Comparison of ENCODE assay signal across 38 cellular contexts in genomic region chr18:61082976-61083630, GRCh38.
"Had no signal": no experiment of that assay in that cellular context is flagged by ENCODE, and none has a peak within 500 bp of the region (broad histone marks: within the 10 kb centered on the region; RNA-seq: fewer than 3 reads in every experiment).

No MANE protein-coding gene starts in this region.

- H3K4me1 ChIP-seq: adrenal gland, ascending aorta, body of pancreas, breast epithelium had no signal

- H3K4me1 Mint-ChIP-seq: activated naive CD4-positive, alpha-beta T cell treated with anti-CD3 and anti-CD28 coated beads, Interleukin-2, amount 10 ng/mL, durations not matched to agents 7 days and 5 days; activated naive CD4-positive, alpha-beta T cell treated with anti-CD3 and anti-CD28 coated beads, Interleukin-2, amount 50 U/mL, for 24 hours; activated naive CD8-positive, alpha-beta T cell treated with anti-CD3 and anti-CD28 coated beads for 36 hours; activated naive CD8-positive, alpha-beta T cell treated with anti-CD3 and anti-CD28 coated beads, Interleukin-2, amount 10 ng/mL, durations not matched to agents 7 days and 5 days; activated naive CD8-positive, alpha-beta T cell treated with anti-CD3 and anti-CD28 coated beads, Interleukin-2, amount 50 U/mL, for 24 hours; activated T-helper 17 cell treated with anti-CD3 and anti-CD28 coated beads, Interleukin-2, amount 50 U/mL, for 72 hours; central memory CD8-positive, alpha-beta T cell had no signal

- DNase-seq: activated effector memory CD4-positive, alpha-beta T cell treated with anti-CD3 and anti-CD28 coated beads, Interleukin-2, amount 50 U/mL, for 16 hours; activated effector memory CD4-positive, alpha-beta T cell treated with Interleukin-2 at 50 U/mL for 16 hours; activated gamma-delta T cell; activated gamma-delta T cell treated with Interleukin-2 at 50 U/mL for 16 hours; activated naive CD4-positive, alpha-beta T cell; activated naive CD4-positive, alpha-beta T cell treated with anti-CD3 and anti-CD28 coated beads for 36 hours; activated naive CD4-positive, alpha-beta T cell treated with anti-CD3 and anti-CD28 coated beads, Interleukin-2, amount 10 ng/mL, durations not matched to agents 7 days and 5 days; activated naive CD4-positive, alpha-beta T cell treated with anti-CD3 and anti-CD28 coated beads, Interleukin-2, amount 50 U/mL, for 16 hours; activated naive CD4-positive, alpha-beta T cell treated with Interleukin-2 at 50 U/mL for 16 hours; activated naive CD8-positive, alpha-beta T cell treated with anti-CD3 and anti-CD28 coated beads for 36 hours; activated naive CD8-positive, alpha-beta T cell treated with anti-CD3 and anti-CD28 coated beads, Interleukin-2, amount 10 ng/mL, durations not matched to agents 7 days and 5 days; activated naive CD8-positive, alpha-beta T cell treated with anti-CD3 and anti-CD28 coated beads, Interleukin-2, amount 50 U/mL, for 24 hours; activated T-cell treated with anti-CD3 and anti-CD28 coated beads, Interleukin-2, amount 50 U/mL, for 1 hour; activated T-cell treated with anti-CD3 and anti-CD28 coated beads, Interleukin-2, amount 50 U/mL, for 24 hours; activated T-cell treated with anti-CD3 and anti-CD28 coated beads, Interleukin-2, amount 50 U/mL, for 4 hours; activated T-cell treated with anti-CD3 and anti-CD28 coated beads, Interleukin-2, amount 50 U/mL, for 48 hours; activated T-cell treated with anti-CD3 and anti-CD28 coated beads, Interleukin-2, amount 50 U/mL, for 72 hours; adrenal gland; amniotic stem cell; amygdala; anterior cingulate cortex; aorta; body of pancreas; brain microvascular endothelial cell; caudate nucleus; central memory CD4-positive, alpha-beta T cell; cerebellar nuclear complex had no signal

- H3K36me3 ChIP-seq: adrenal gland, ascending aorta, brain microvascular endothelial cell, breast epithelium, cardiac muscle cell had no signal

- H3K27ac Mint-ChIP-seq: activated naive CD4-positive, alpha-beta T cell treated with anti-CD3 and anti-CD28 coated beads for 36 hours; activated naive CD4-positive, alpha-beta T cell treated with anti-CD3 and anti-CD28 coated beads, Interleukin-2, amount 10 ng/mL, durations not matched to agents 7 days and 5 days; activated naive CD4-positive, alpha-beta T cell treated with anti-CD3 and anti-CD28 coated beads, Interleukin-2, amount 50 U/mL, for 24 hours; activated naive CD4-positive, alpha-beta T cell treated with anti-CD3 and anti-CD28 coated beads, Interleukin-2, amount 50 U/mL, for 72 hours; activated naive CD8-positive, alpha-beta T cell; activated naive CD8-positive, alpha-beta T cell treated with anti-CD3 and anti-CD28 coated beads for 36 hours; activated naive CD8-positive, alpha-beta T cell treated with anti-CD3 and anti-CD28 coated beads, Interleukin-2, amount 10 ng/mL, durations not matched to agents 7 days and 5 days; activated naive CD8-positive, alpha-beta T cell treated with anti-CD3 and anti-CD28 coated beads, Interleukin-2, amount 50 U/mL, for 24 hours; activated T-cell treated with anti-CD3 and anti-CD28 coated beads, Interleukin-2, amount 50 U/mL, for 24 hours; activated T-cell treated with anti-CD3 and anti-CD28 coated beads, Interleukin-2, amount 50 U/mL, for 72 hours; activated T-helper 1 cell treated with anti-CD3 and anti-CD28 coated beads, Interleukin-12 subunit alpha, Interleukin-12 subunit beta, Interleukin-2, Interleukin-4 antibody, amounts not matched to agents 30 ng/mL and 10 ng/mL and 1 ng/mL, durations not matched to agents 14 hours and 24 hours and 36 hours; activated T-helper 17 cell treated with anti-CD3 and anti-CD28 coated beads, Interleukin-2, amount 50 U/mL, for 72 hours; activated T-helper 2 cell treated with anti-CD3 and anti-CD28 coated beads, Interferon-gamma antibody, Interleukin-2, Interleukin-4, amounts not matched to agents 10 μg/mL and 5 μg/mL and 100 μg/mL, durations not matched to agents 14 hours and 24 hours and 36 hours; brain had no signal

- H3K27me3 Mint-ChIP-seq: activated naive CD4-positive, alpha-beta T cell treated with anti-CD3 and anti-CD28 coated beads, Interleukin-2, amount 10 ng/mL, durations not matched to agents 7 days and 5 days; activated naive CD4-positive, alpha-beta T cell treated with anti-CD3 and anti-CD28 coated beads, Interleukin-2, amount 50 U/mL, for 24 hours; activated naive CD8-positive, alpha-beta T cell; activated naive CD8-positive, alpha-beta T cell treated with anti-CD3 and anti-CD28 coated beads for 36 hours; activated naive CD8-positive, alpha-beta T cell treated with anti-CD3 and anti-CD28 coated beads, Interleukin-2, amount 10 ng/mL, durations not matched to agents 7 days and 5 days; activated naive CD8-positive, alpha-beta T cell treated with anti-CD3 and anti-CD28 coated beads, Interleukin-2, amount 50 U/mL, for 24 hours; activated T-cell treated with anti-CD3 and anti-CD28 coated beads, Interleukin-2, amount 50 U/mL, for 24 hours; activated T-helper 17 cell treated with anti-CD3 and anti-CD28 coated beads, Interleukin-2, amount 50 U/mL, for 72 hours; central memory CD8-positive, alpha-beta T cell had no signal

- H3K27me3 ChIP-seq: adrenal gland, ascending aorta, body of pancreas, brain microvascular endothelial cell, breast epithelium, cardiac muscle cell had no signal

- H3K9me3 Mint-ChIP-seq: activated naive CD4-positive, alpha-beta T cell treated with anti-CD3 and anti-CD28 coated beads, Interleukin-2, amount 10 ng/mL, durations not matched to agents 7 days and 5 days; activated naive CD4-positive, alpha-beta T cell treated with anti-CD3 and anti-CD28 coated beads, Interleukin-2, amount 50 U/mL, for 24 hours; activated naive CD8-positive, alpha-beta T cell treated with anti-CD3 and anti-CD28 coated beads for 36 hours; activated naive CD8-positive, alpha-beta T cell treated with anti-CD3 and anti-CD28 coated beads, Interleukin-2, amount 10 ng/mL, durations not matched to agents 7 days and 5 days; activated naive CD8-positive, alpha-beta T cell treated with anti-CD3 and anti-CD28 coated beads, Interleukin-2, amount 50 U/mL, for 24 hours; activated T-cell treated with anti-CD3 and anti-CD28 coated beads, Interleukin-2, amount 50 U/mL, for 24 hours; activated T-cell treated with anti-CD3 and anti-CD28 coated beads, Interleukin-2, amount 50 U/mL, for 4 hours; activated T-helper 1 cell treated with anti-CD3 and anti-CD28 coated beads, Interleukin-12 subunit alpha, Interleukin-12 subunit beta, Interleukin-2, Interleukin-4 antibody, amounts not matched to agents 30 ng/mL and 10 ng/mL and 1 ng/mL, durations not matched to agents 14 hours and 24 hours and 36 hours; activated T-helper 17 cell treated with anti-CD3 and anti-CD28 coated beads, Interleukin-2, amount 50 U/mL, for 72 hours; activated T-helper 2 cell treated with anti-CD3 and anti-CD28 coated beads, Interferon-gamma antibody, Interleukin-2, Interleukin-4, amounts not matched to agents 10 μg/mL and 5 μg/mL and 100 μg/mL, durations not matched to agents 14 hours and 24 hours and 36 hours; brain; central memory CD8-positive, alpha-beta T cell had no signal

- H3K27ac ChIP-seq: adrenal gland, ascending aorta, body of pancreas, brain microvascular endothelial cell, breast epithelium, cardiac muscle cell had no signal

- ATAC-seq: activated naive CD4-positive, alpha-beta T cell treated with anti-CD3 and anti-CD28 coated beads, Interleukin-2, amount 50 U/mL, for 72 hours; activated naive CD8-positive, alpha-beta T cell treated with anti-CD3 and anti-CD28 coated beads, Interleukin-2, amount 50 U/mL, for 24 hours; activated T-cell treated with anti-CD3 and anti-CD28 coated beads, Interleukin-2, amount 50 U/mL, for 4 hours; activated T-cell treated with anti-CD3 and anti-CD28 coated beads, Interleukin-2, amount 50 U/mL, for 72 hours; activated T-helper 17 cell treated with anti-CD3 and anti-CD28 coated beads, Interleukin-2, amount 50 U/mL, for 72 hours; body of pancreas had no signal

- H3K36me3 Mint-ChIP-seq: activated naive CD4-positive, alpha-beta T cell treated with anti-CD3 and anti-CD28 coated beads, Interleukin-2, amount 10 ng/mL, durations not matched to agents 7 days and 5 days; activated naive CD4-positive, alpha-beta T cell treated with anti-CD3 and anti-CD28 coated beads, Interleukin-2, amount 50 U/mL, for 24 hours; activated naive CD4-positive, alpha-beta T cell treated with anti-CD3 and anti-CD28 coated beads, Interleukin-2, amount 50 U/mL, for 72 hours; activated naive CD8-positive, alpha-beta T cell; activated naive CD8-positive, alpha-beta T cell treated with anti-CD3 and anti-CD28 coated beads for 36 hours; activated naive CD8-positive, alpha-beta T cell treated with anti-CD3 and anti-CD28 coated beads, Interleukin-2, amount 10 ng/mL, durations not matched to agents 7 days and 5 days; brain had no signal

- H3K4me3 ChIP-seq: adrenal gland, ascending aorta, body of pancreas, breast epithelium, cardiac muscle cell had no signal

- H3K4me3 Mint-ChIP-seq: activated naive CD4-positive, alpha-beta T cell treated with anti-CD3 and anti-CD28 coated beads for 36 hours; activated naive CD4-positive, alpha-beta T cell treated with anti-CD3 and anti-CD28 coated beads, Interleukin-2, amount 10 ng/mL, durations not matched to agents 7 days and 5 days; activated naive CD4-positive, alpha-beta T cell treated with anti-CD3 and anti-CD28 coated beads, Interleukin-2, amount 50 U/mL, for 24 hours; activated naive CD8-positive, alpha-beta T cell; activated naive CD8-positive, alpha-beta T cell treated with anti-CD3 and anti-CD28 coated beads for 36 hours; activated naive CD8-positive, alpha-beta T cell treated with anti-CD3 and anti-CD28 coated beads, Interleukin-2, amount 10 ng/mL, durations not matched to agents 7 days and 5 days; activated naive CD8-positive, alpha-beta T cell treated with anti-CD3 and anti-CD28 coated beads, Interleukin-2, amount 50 U/mL, for 24 hours; activated T-cell treated with anti-CD3 and anti-CD28 coated beads, Interleukin-2, amount 50 U/mL, for 24 hours; activated T-cell treated with anti-CD3 and anti-CD28 coated beads, Interleukin-2, amount 50 U/mL, for 4 hours; activated T-cell treated with anti-CD3 and anti-CD28 coated beads, Interleukin-2, amount 50 U/mL, for 72 hours; activated T-helper 1 cell treated with anti-CD3 and anti-CD28 coated beads, Interleukin-12 subunit alpha, Interleukin-12 subunit beta, Interleukin-2, Interleukin-4 antibody, amounts not matched to agents 30 ng/mL and 10 ng/mL and 1 ng/mL, durations not matched to agents 14 hours and 24 hours and 36 hours; activated T-helper 17 cell treated with anti-CD3 and anti-CD28 coated beads, Interleukin-2, amount 50 U/mL, for 72 hours; brain; central memory CD8-positive, alpha-beta T cell had no signal

- H3K9me3 ChIP-seq: adrenal gland, ascending aorta, body of pancreas, breast epithelium had no signal
